Comparison of ENCODE assay signal across 13 cellular contexts in genomic region chr10:127148933-127149220, GRCh38. TPM values are rescaled to one million over a fixed set of nuclear protein-coding genes. Genes with fewer than 3 reads are reported as not detected.
DNase-seq lines count a peak whose midpoint lies in the region; ATAC-seq, FAIRE-seq and TF ChIP-seq lines count a peak whose summit lies in the region.
"Had no signal": no experiment of that assay in that cellular context is flagged by ENCODE, and none has a peak within 500 bp of the region (broad histone marks: within the 10 kb centered on the region; RNA-seq: fewer than 3 reads in every experiment).

No MANE protein-coding gene starts in this region.

- H3K4me3 Mint-ChIP-seq in WTC11 (no peak overlapping the region), glutamatergic neuron (ENCODE audit: unreplicated experiment) (no peak overlapping the region)
- no peak overlapping the region for H3K4me3 Mint-ChIP-seq in activated CD4-positive, alpha-beta T cell treated with anti-CD3 and anti-CD28 coated beads for 36 hours

- intact Hi-C loops in activated CD4-positive, alpha-beta T cell treated with anti-CD3 and anti-CD28 coated beads for 36 hours (cut with DNase I, micrococcal nuclease) = no loop called here

- H3K9me3 Mint-ChIP-seq in WTC11 = no peaks in the 10 kb centered on the region
- peaks cover 2% of the 10 kb centered on the region for H3K9me3 Mint-ChIP-seq in glutamatergic neuron (ENCODE audit: unreplicated experiment)
- no peaks in the 10 kb centered on the region for H3K9me3 Mint-ChIP-seq in activated CD4-positive, alpha-beta T cell treated with anti-CD3 and anti-CD28 coated beads for 36 hours (ENCODE audit: low read depth)

- H3K4me1 Mint-ChIP-seq in WTC11 (peaks cover 70% of the 10 kb centered on the region), glutamatergic neuron (ENCODE audit: low read depth, unreplicated experiment) (peaks cover 25% of the 10 kb centered on the region)
- H3K4me1 Mint-ChIP-seq in activated CD4-positive, alpha-beta T cell treated with anti-CD3 and anti-CD28 coated beads for 36 hours = no peaks in the 10 kb centered on the region

- DNase-seq in AG04450 (ENCODE audit: low read depth, low spot score) (peak; percentile 43), HTR-8/SVneo (ENCODE audit: insufficient read length, low spot score) (peak; percentile 17), WTC11 (ENCODE audit: low spot score) (no peak), glutamatergic neuron (no peak), erythroblast (lab: John Stamatoyannopoulos, UW) (no peak)
- no peak for DNase-seq in activated effector memory CD4-positive, alpha-beta T cell treated with Interleukin-2 at 50 U/mL for 16 hours
- no peak for DNase-seq in activated CD4-positive, alpha-beta T cell treated with anti-CD3 and anti-CD28 coated beads for 36 hours
- DNase-seq: C1 segment of cervical spinal cord, NCI-H526 had no signal

- TF ChIP-seq CTCF in AG04450 (IDR thresholded peaks at IDR 0.05; ENCODE audit: low read depth, low read length) = no peak
- TF ChIP-seq CTCF in WTC11 (IDR thresholded peaks at IDR 0.05) = no peak
- TF ChIP-seq CTCF in glutamatergic neuron (IDR thresholded peaks at IDR 0.05; ENCODE audit: partially characterized antibody, unreplicated experiment) = no peak

- CTCF ChIA-PET in AG04450 (lab: Charles Lee) (interaction anchor here (0.9 kb wide), 1 partner anchor 205 kb away, joined by 3 read pairs; no protein-coding TSS in a partner anchor), WTC11 (lab: Charles Lee) (interaction anchor here (1.4 kb wide), 1 partner anchor 33 kb away, joined by 3 read pairs; no protein-coding TSS in a partner anchor)
- CTCF ChIA-PET in activated CD4-positive, alpha-beta T cell treated with anti-CD3 and anti-CD28 coated beads for 36 hours (lab: Charles Lee) = no interaction called here

- 0 out of 2 replicates have a peak overlapping the region, but pooled peaks have one; percentile 40 for H3K27ac Mint-ChIP-seq in WTC11
- H3K27ac Mint-ChIP-seq in glutamatergic neuron (ENCODE audit: unreplicated experiment) = peak overlapping the region; percentile 55
- H3K27ac Mint-ChIP-seq in activated CD4-positive, alpha-beta T cell treated with anti-CD3 and anti-CD28 coated beads for 36 hours = no peak overlapping the region

- no peak for TF ChIP-seq POLR2A in erythroblast (IDR thresholded peaks at IDR 0.05; ENCODE audit: low read length)

- FAIRE-seq in HTR-8/SVneo (lab: Jason Lieb, UNC) = no peak
- FAIRE-seq: K562 had no signal

- no peaks in the 10 kb centered on the region for H3K9me3 ChIP-seq in AG04450 (ENCODE audit: control insufficient read depth, insufficient read depth, low read length)
- H3K9me3 ChIP-seq: vagina had no signal

- POLR2A ChIA-PET in AG04450 (lab: Yijun Ruan, JAX) = no interaction called here
- POLR2A ChIA-PET in WTC11 (lab: Charles Lee) = no interaction called here
- POLR2A ChIA-PET in activated CD4-positive, alpha-beta T cell treated with anti-CD3 and anti-CD28 coated beads for 36 hours (lab: Charles Lee) = no interaction called here

- H3K36me3 Mint-ChIP-seq in WTC11 (no peaks in the 10 kb centered on the region), glutamatergic neuron (ENCODE audit: unreplicated experiment) (no peaks in the 10 kb centered on the region)
- H3K36me3 Mint-ChIP-seq in activated CD4-positive, alpha-beta T cell treated with anti-CD3 and anti-CD28 coated beads for 36 hours (ENCODE audit: low read depth) = no peaks in the 10 kb centered on the region

- H3K27me3 Mint-ChIP-seq in WTC11 (ENCODE audit: low read depth) = no peaks in the 10 kb centered on the region
- H3K27me3 Mint-ChIP-seq in glutamatergic neuron (ENCODE audit: unreplicated experiment) = no peaks in the 10 kb centered on the region
- H3K27me3 Mint-ChIP-seq in activated CD4-positive, alpha-beta T cell treated with anti-CD3 and anti-CD28 coated beads for 36 hours = no peaks in the 10 kb centered on the region

- peak overlapping the region; percentile 95 for H3K27ac ChIP-seq in AG04450 (ENCODE audit: low read depth, low read length)
- H3K27ac ChIP-seq: vagina had no signal

- H3K27me3 ChIP-seq in AG04450 (ENCODE audit: control insufficient read depth, insufficient read depth, low read length) = no peaks in the 10 kb centered on the region
- H3K27me3 ChIP-seq: vagina had no signal

- H3K4me3 ChIP-seq in AG04450 (ENCODE audit: low read depth, low read length) = peak overlapping the region; percentile 14; the same call in 1 of the 2 replicates
- H3K4me3 ChIP-seq: K562, vagina had no signal

- ATAC-seq in WTC11 = no peak
- ATAC-seq in HG02981 (IDR thresholded peaks at IDR 0.05; ENCODE audit: unreplicated experiment) = no peak
- no peak for ATAC-seq in activated CD4-positive, alpha-beta T cell treated with anti-CD3 and anti-CD28 coated beads for 36 hours
- ATAC-seq: K562 had no signal

TF ChIP-seq in WTC11, 78 proteins besides CTCF, POLR2A, EP300 and RAD21:
- no peak for TF ChIP-seq FOXJ3 (CRISPR knock-in tag; IDR thresholded peaks at IDR 0.05; ENCODE audit: borderline replicate concordance)
- no peak for TF ChIP-seq KAT7 (CRISPR knock-in tag; IDR thresholded peaks at IDR 0.05; ENCODE audit: borderline replicate concordance)
- no peak for TF ChIP-seq ZNF121 (CRISPR knock-in tag; IDR thresholded peaks at IDR 0.05)
- no peak for TF ChIP-seq FOXP4 (CRISPR knock-in tag; IDR thresholded peaks at IDR 0.05)
- no peak for TF ChIP-seq JUN (CRISPR knock-in tag; IDR thresholded peaks at IDR 0.05)

RNA-seq across cellular contexts. Expression of gene INSYN2A, which starts 47.5 kb away (rescaled TPM):
- polyA plus RNA-seq in AG04450 (2011; rRNA removed) = 0.35 and 0.36 TPM in 2 replicates
- 0.39 and 0.41 TPM in 2 replicates for polyA minus RNA-seq in AG04450 (2011; rRNA and poly(A)+ RNA removed)
- total RNA-seq in WTC11 (2021) (0.13 to 0.23 TPM (median 0.21 TPM) in 3 replicates), glutamatergic neuron (ENCODE audit: unreplicated experiment) (1.7 TPM)
- not detected for total RNA-seq in activated CD4-positive, alpha-beta T cell treated with anti-CD3 and anti-CD28 coated beads for 36 hours
- total RNA-seq: K562; T-helper 2 cell treated with Interferon-gamma antibody and Interleukin-4, amounts not matched to agents 100 ng/mL and 5 ng/mL, for 36 hours had no signal
- polyA plus RNA-seq: K562 had no signal

Comparison
In these comparisons a context has a peak if more than half of its experiments do, and no peak if none do; other contexts are left out.
1. DNase-seq: peak in AG04450 (single experiment) and HTR-8/SVneo (single experiment); none in WTC11 (single experiment), glutamatergic neuron (single experiment), erythroblast (0 of 2), activated effector memory CD4-positive, alpha-beta T cell treated with Interleukin-2 at 50 U/mL for 16 hours (single experiment) and activated CD4-positive, alpha-beta T cell treated with anti-CD3 and anti-CD28 coated beads for 36 hours (single experiment).